Comparison of ENCODE assay signal across 8 cellular contexts in genomic region chr13:49997935-49998334, GRCh38. TPM values are rescaled to one million over a fixed set of nuclear protein-coding genes. Genes with fewer than 3 reads are reported as not detected.
DNase-seq lines count a peak whose midpoint lies in the region; ATAC-seq and FAIRE-seq lines count a peak whose summit lies in the region.

No MANE protein-coding gene starts in this region.

- peaks cover 2% of the 10 kb centered on the region for H3K36me3 Mint-ChIP-seq in T-helper 17 cell (ENCODE audit: low read depth)

- H3K4me3 Mint-ChIP-seq in T-helper 17 cell = peak overlapping the region; percentile 86

- H3K9me3 ChIP-seq in T-helper 17 cell (ENCODE audit: control insufficient read depth, low read length, poor library complexity, severe bottlenecking) = no peaks in the 10 kb centered on the region
- H3K9me3 ChIP-seq in right cardiac atrium (ENCODE audit: control insufficient read depth, low read length) = no peaks in the 10 kb centered on the region
- H3K9me3 ChIP-seq in small intestine (ENCODE audit: control insufficient read depth, low read depth) = no peaks in the 10 kb centered on the region

- H3K27ac ChIP-seq in right cardiac atrium (ENCODE audit: low read length) (no peak overlapping the region), small intestine (ENCODE audit: low read depth in 1 of 2, low read length in 1 of 2) (peak overlapping the region in 1 of 2 donors; percentile 17)

- intact Hi-C loops in right cardiac atrium (cut with DNase I) = loop anchor here in 2 of 4 donors (5.0 to 10.0 kb wide), 2 partner anchors 84 to 527 kb away; no protein-coding TSS in a partner anchor

- ATAC-seq in T-helper 17 cell (no peak), right cardiac atrium (no peak), HG02623 (IDR thresholded peaks at IDR 0.05; ENCODE audit: unreplicated experiment) (no peak)

- peaks cover 23% of the 10 kb centered on the region for H3K4me1 Mint-ChIP-seq in T-helper 17 cell

- WGBS in right cardiac atrium = 11% methylated on average over 5 of the region's 5 CpGs
- WGBS in small intestine, 3 donors = 6 to 8% (median 7%) methylated on average over 5 of the region's 5 CpGs

- no peak for FAIRE-seq in small intestine (lab: Jason Lieb, UNC)

- peak overlapping the region; percentile 69 for H3K4me3 ChIP-seq in right cardiac atrium (ENCODE audit: low read length)
- H3K4me3 ChIP-seq in small intestine (ENCODE audit: low read depth in 1 of 2, low read length in 2 of 2) = peak overlapping the region in 1 of 2 donors; percentile 70

- H3K27me3 Mint-ChIP-seq in T-helper 17 cell = no peaks in the 10 kb centered on the region

- DNase-seq in NCI-H1105 (lab: John Stamatoyannopoulos, UW) = peak; percentile 2
- DNase-seq in NCI-H1105 treated with DMSO at 0.1 percent for 48 hours (lab: John Stamatoyannopoulos, UW) = no peak
- DNase-seq in T-helper 17 cell = no peak
- no peak for DNase-seq in right cardiac atrium
- DNase-seq in small intestine = peak; percentile 11
- no peak for DNase-seq in nucleus accumbens (lab: John Stamatoyannopoulos, UW)
- no peak for DNase-seq in NCI-H345 treated with DMSO at 0.1 percent for 48 hours (lab: John Stamatoyannopoulos, UW; ENCODE audit: unreplicated experiment)

- H3K27me3 ChIP-seq in right cardiac atrium (ENCODE audit: control insufficient read depth, insufficient read depth) = no peaks in the 10 kb centered on the region
- H3K27me3 ChIP-seq in small intestine (ENCODE audit: control insufficient read depth in 2 of 2, insufficient read depth in 2 of 2, low read length in 2 of 2) = no peaks in the 10 kb centered on the region

- H3K27ac Mint-ChIP-seq in T-helper 17 cell = peak overlapping the region; percentile 86

- H3K36me3 ChIP-seq in small intestine (ENCODE audit: control insufficient read depth in 2 of 2, insufficient read depth in 2 of 2, low read length in 2 of 2) = peaks cover 0 to 3% of the 10 kb centered on the region in 2 donors

- H3K4me1 ChIP-seq in right cardiac atrium (ENCODE audit: control insufficient read depth, insufficient read depth, low read length) (no peaks in the 10 kb centered on the region), small intestine (ENCODE audit: control insufficient read depth in 2 of 2, insufficient read depth in 1 of 2, low read depth in 1 of 2, low read length in 1 of 2) (peaks cover 2 to 7% of the 10 kb centered on the region in 2 donors)

RNA-seq across cellular contexts. Expression of gene TRIM13, which starts 1.1 kb away (rescaled TPM):
- 10 to 100 TPM; 18.5 to 27.5 TPM for total RNA-seq in T-helper 17 cell
- total RNA-seq in right cardiac atrium = 10 to 100 TPM; 18.2 to 25.4 (median 21.8) TPM
- 14.0 TPM for polyA plus RNA-seq in right cardiac atrium
- polyA plus RNA-seq in small intestine = 10 to 100 TPM in 2 of 3 donors, 1 to 10 TPM in 1; 9.2 to 10.9 (median 10.8) TPM

RNA-seq across cellular contexts. Expression of gene KCNRG, which starts 17.3 kb away (rescaled TPM):
- under 1 TPM; 0.60 to 0.91 TPM for total RNA-seq in T-helper 17 cell
- total RNA-seq in right cardiac atrium = under 1 TPM; 0.35 to 0.45 (median 0.37) TPM
- polyA plus RNA-seq in right cardiac atrium = 0.27 TPM
- polyA plus RNA-seq in small intestine = under 1 TPM in 1 of 3 donors, not detected in 2; 0.36 TPM

Comparison
In these comparisons a context has a peak if more than half of its experiments do, and no peak if none do; other contexts are left out.
1. DNase-seq: peak in NCI-H1105 (single experiment) and small intestine (single experiment); none in NCI-H1105 treated with DMSO at 0.1 percent for 48 hours (single experiment), T-helper 17 cell (0 of 3), right cardiac atrium (0 of 3), nucleus accumbens (0 of 56) and NCI-H345 treated with DMSO at 0.1 percent for 48 hours (single experiment).